ENCODE assay signal across 8 cellular contexts in genomic region chr12:123150804-123151678, GRCh38. TPM values are rescaled to one million over a fixed set of nuclear protein-coding genes. Genes with fewer than 3 reads are reported as not detected.
A peak's percentile ranks its signal among the peaks of the same experiment; 100 is the strongest.
DNase-seq lines count a peak whose midpoint lies in the region; ATAC-seq and TF ChIP-seq lines count a peak whose summit lies in the region.

Gene PITPNM2 (minus strand): TSS chr12:123151090. CDS start chr12:123034590, 116,500 bp downstream.

- peak within 1 kb of the TSS; percentile 56 for H3K4me3 ChIP-seq in HFF-Myc (replicated peaks; ENCODE audit: low read depth, low read length)
- H3K4me3 ChIP-seq in duodenal mucosa (ENCODE audit: low read depth in 1 of 2, low read length in 2 of 2) = peak within 1 kb of the TSS; percentile 71 to 74
- H3K4me3 ChIP-seq in lower lobe of right lung = peak within 1 kb of the TSS; percentile 81

- H3K9ac ChIP-seq in duodenal mucosa (ENCODE audit: low read depth in 1 of 2, low read length in 2 of 2) = peak within 1 kb of the TSS; percentile 69 to 75

- peaks cover 17 to 20% of the 10 kb centered on the region in 2 donors for H3K4me1 ChIP-seq in duodenal mucosa (ENCODE audit: control insufficient read depth in 1 of 2, insufficient read depth in 2 of 2, low read length in 2 of 2)
- peaks cover 28% of the 10 kb centered on the region for H3K4me1 ChIP-seq in lower lobe of right lung

- H3K27me3 ChIP-seq in duodenal mucosa (ENCODE audit: control insufficient read depth in 1 of 2, insufficient read depth in 2 of 2, low read length in 2 of 2) = peaks cover 0 to 4% of the 10 kb centered on the region in 2 donors
- H3K27me3 ChIP-seq in lower lobe of right lung (ENCODE audit: low read depth) = no peaks in the 10 kb centered on the region

- H3K36me3 ChIP-seq in duodenal mucosa (ENCODE audit: control insufficient read depth in 1 of 2, insufficient read depth in 2 of 2, low read length in 2 of 2) (peaks cover 0 to 4% of the 10 kb centered on the region in 2 donors), lower lobe of right lung (no peaks in the 10 kb centered on the region)

- peak within 1 kb of the TSS; percentile 68 for H3K27ac ChIP-seq in duodenal mucosa (ENCODE audit: low read depth, low read length)
- H3K27ac ChIP-seq in lower lobe of right lung = peak within 1 kb of the TSS; percentile 87

- H3K9me3 ChIP-seq in duodenal mucosa (ENCODE audit: control insufficient read depth in 1 of 2, low read length in 2 of 2) = no peaks in the 10 kb centered on the region
- H3K9me3 ChIP-seq in lower lobe of right lung = no peaks in the 10 kb centered on the region

- intact Hi-C loops in lower lobe of right lung (cut with DNase I) = no loop called here

- ATAC-seq in lower lobe of right lung = peak; percentile 87 to 92

- DNase-seq in G401 (ENCODE audit: low spot score) = peak; percentile 52
- DNase-seq in HFF-Myc (ENCODE audit: extremely low read depth, low read depth) = no peak
- DNase-seq in NCI-H2227 (lab: John Stamatoyannopoulos, UW; ENCODE audit: unreplicated experiment) = peak; percentile 79
- DNase-seq in activated CD4-positive, alpha-beta T cell treated with anti-CD3 and anti-CD28 coated beads, Interleukin-2, amount 50 U/mL, for 24 hours (ENCODE audit: low read depth in 1 of 2, low spot score in 1 of 2) = peak; percentile 25 to 30
- DNase-seq in lower lobe of right lung = peak; percentile 77
- DNase-seq in stimulated activated CD8-positive, alpha-beta memory T cell treated with anti-CD3 and anti-CD28 coated beads, Interleukin-15, amount 100 ng/mL, for 1 hour (ENCODE audit: low read depth) = peak; percentile 24
- DNase-seq in superior temporal gyrus (ENCODE audit: extremely low spot score) = no peak

- TF ChIP-seq CTCF in HFF-Myc (IDR thresholded peaks at IDR 0.05; ENCODE audit: low read depth, low read length, missing control alignments) = no peak
- TF ChIP-seq CTCF in lower lobe of right lung (IDR thresholded peaks at IDR 0.05) = no peak

- in situ Hi-C loops in G401 (cut with HindIII; ENCODE audit: low sequenced_read_pairs) = no loop called here

RNA-seq across cellular contexts. Expression of gene PITPNM2, which starts in this region (rescaled TPM):
- 0.06 and 1.9 TPM in 2 replicates for total RNA-seq in G401 (2014; rRNA removed; shearing (Covaris generic))
- 29.9 TPM for total RNA-seq in lower lobe of right lung

Comparison
In these comparisons a context has a peak if more than half of its experiments do, and no peak if none do; other contexts are left out.
1. RNA of gene PITPNM2 (total RNA-seq): 29.9 TPM in lower lobe of right lung (single experiment); 0.06 to 1.9 TPM in G401; every median in the first group is over 10 times any median in the second.
2. DNase-seq: peak in G401 (single experiment), NCI-H2227 (single experiment), activated CD4-positive, alpha-beta T cell treated with anti-CD3 and anti-CD28 coated beads, Interleukin-2, amount 50 U/mL, for 24 hours (2 of 2), lower lobe of right lung (single experiment) and stimulated activated CD8-positive, alpha-beta memory T cell treated with anti-CD3 and anti-CD28 coated beads, Interleukin-15, amount 100 ng/mL, for 1 hour (single experiment); none in HFF-Myc (single experiment) and superior temporal gyrus (single experiment).
3. Peak in every context shown above with its lines, with median percentiles within 50 percentile points of each other: H3K4me3 ChIP-seq.